32 cellular contexts compared by ENCODE assay signal in the genomic region with DNA sequence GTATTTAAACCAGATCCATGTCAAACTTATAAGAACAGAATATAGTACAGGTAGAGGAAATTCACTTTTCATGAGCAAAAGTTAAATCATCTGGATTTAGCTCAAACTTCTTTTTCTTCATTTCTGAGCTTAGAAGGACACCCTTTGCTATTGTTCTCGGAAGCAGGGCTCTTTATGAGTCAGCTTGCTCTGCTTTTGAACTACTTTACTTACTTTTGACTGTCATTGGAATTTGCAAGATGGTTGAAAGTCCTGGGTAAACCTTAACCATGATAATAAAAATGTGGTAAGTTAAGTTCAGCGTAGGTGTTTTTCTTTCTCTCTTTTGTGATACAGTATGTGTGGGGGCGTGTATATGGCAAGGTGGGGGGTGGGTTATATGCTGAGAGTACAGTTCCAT.
DNase-seq lines count a peak whose midpoint lies in the region; ATAC-seq and TF ChIP-seq lines count a peak whose summit lies in the region.
"Had no signal": no experiment of that assay in that cellular context is flagged by ENCODE, and none has a peak within 500 bp of the region (broad histone marks: within the 10 kb centered on the region; RNA-seq: fewer than 3 reads in every experiment).

No MANE protein-coding gene starts in this region.

- no peak overlapping the region for H2BK120ac ChIP-seq in H9 (ENCODE audit: low read depth, low read length, poor library complexity, severe bottlenecking)

- no peak overlapping the region for H2BK12ac ChIP-seq in H9 (ENCODE audit: insufficient read length, low read depth, low read length)

- no peaks in the 10 kb centered on the region for H3F3A ChIP-seq in PC-3 (ENCODE audit: low read length, unreplicated experiment)

- no peak overlapping the region for H3K4ac ChIP-seq in H9 (ENCODE audit: low read depth, low read length)

- H4K8ac ChIP-seq in H9 (replicated peaks; ENCODE audit: insufficient read length, low read depth, low read length), result no peak overlapping the region

- no peaks in the 10 kb centered on the region; the same call in 1 of the 2 replicates for H3K9me2 ChIP-seq in PC-3 (replicated peaks; ENCODE audit: low read length)

- H3K14ac ChIP-seq in H9 (ENCODE audit: insufficient read depth, low read length), result no peak overlapping the region

- H3K27me3 Mint-ChIP-seq in H9 (ENCODE audit: low read depth), result no peaks in the 10 kb centered on the region
- H3K27me3 Mint-ChIP-seq: activated CD4-positive, alpha-beta memory T cell treated with anti-CD3 and anti-CD28 coated beads, Interleukin-2, amount 10 ng/mL, durations not matched to agents 7 days and 5 days had no signal

- H3K27ac ChIP-seq in H9 (ENCODE audit: insufficient read length, low read depth, low read length) (no peak overlapping the region), PC-3 (ENCODE audit: low read length) (no peak overlapping the region)
- H3K27ac ChIP-seq: BLaER1 treated with 17β-estradiol and CSF1 and Interleukin-3, amounts not matched to agents 10 nM and 100 nM; breast epithelium; psoas muscle; tibial artery had no signal

- H3K4me3 Mint-ChIP-seq in H9, result no peak overlapping the region
- H3K4me3 Mint-ChIP-seq: activated CD4-positive, alpha-beta memory T cell treated with anti-CD3 and anti-CD28 coated beads, Interleukin-2, amount 10 ng/mL, durations not matched to agents 7 days and 5 days; activated T-helper 1 cell treated with anti-CD3 and anti-CD28 coated beads, Interleukin-12 subunit alpha, Interleukin-12 subunit beta, Interleukin-2, Interleukin-4 antibody, amounts not matched to agents 30 ng/mL and 10 ng/mL and 1 ng/mL, durations not matched to agents 14 hours and 24 hours and 36 hours; HFFc6; natural killer cell had no signal

- H3K23ac ChIP-seq in H9 (ENCODE audit: insufficient read length, low read depth, low read length), result no peak overlapping the region

- no peak for DNase-seq in H9
- DNase-seq in astrocyte of the spinal cord (ENCODE audit: low read depth, low spot score), result peak; percentile 43
- peak; percentile 30 for DNase-seq in iris pigment epithelial cell (ENCODE audit: low read depth)
- DNase-seq in NCI-H128 (lab: John Stamatoyannopoulos, UW; ENCODE audit: unreplicated experiment), result no peak
- no peak for DNase-seq in SKM-1 (lab: John Stamatoyannopoulos, UW; ENCODE audit: unreplicated experiment)
- no peak for DNase-seq in activated CD8-positive, alpha-beta memory T cell treated with anti-CD3 and anti-CD28 coated beads, Interleukin-2, amount 50 U/mL, for 4 hours
- no peak for DNase-seq in PC-3
- DNase-seq: activated CD4-positive, alpha-beta memory T cell treated with anti-CD3 and anti-CD28 coated beads, Interleukin-2, amount 10 ng/mL, durations not matched to agents 7 days and 5 days; activated CD4-positive, alpha-beta T cell treated with anti-CD3 and anti-CD28 coated beads for 1 hour; activated CD8-positive, alpha-beta memory T cell treated with anti-CD3 and anti-CD28 coated beads, Interleukin-2, amount 50 U/mL, for 48 hours; activated naive CD4-positive, alpha-beta T cell treated with Interleukin-2 at 50 U/mL for 16 hours; effector CD8-positive, alpha-beta T cell; erythroblast; foreskin fibroblast; HFFc6; KBM-7; mucosa of descending colon; natural killer cell; NCI-H1105; NCI-H1930; NCI-H2171 treated with DMSO at 0.1 percent for 48 hours; NCI-H524 treated with DMSO at 0.1 percent for 48 hours; psoas muscle; Right ventricle myocardium superior; stimulated activated CD4-positive, alpha-beta T cell treated with anti-CD3 and anti-CD28 coated beads, Interleukin-15, amount 100 ng/mL, for 24 hours; stimulated activated CD4-positive, alpha-beta T cell treated with anti-CD3 and anti-CD28 coated beads, Interleukin-4, amount 100 ng/mL, for 4 hours; tibial artery had no signal

- H3K4me3 ChIP-seq in astrocyte of the spinal cord (ENCODE audit: low read depth, low read length) (no peak overlapping the region), PC-3 (ENCODE audit: low read length) (no peak overlapping the region)
- H3K4me3 ChIP-seq: BLaER1 treated with 17β-estradiol and CSF1 and Interleukin-3, amounts not matched to agents 10 nM and 100 nM; breast epithelium; lung; mucosa of descending colon; psoas muscle; tibial artery had no signal

- H3K27me3 ChIP-seq in H9 (ENCODE audit: insufficient read depth, low read length), result no peaks in the 10 kb centered on the region
- no peaks in the 10 kb centered on the region for H3K27me3 ChIP-seq in PC-3 (ENCODE audit: low read length)
- H3K27me3 ChIP-seq: BLaER1 treated with 17β-estradiol and CSF1 and Interleukin-3, amounts not matched to agents 10 nM and 100 nM; breast epithelium; tibial artery had no signal

- H2AK5ac ChIP-seq in H9 (ENCODE audit: insufficient read length, low read length), result no peak overlapping the region

- no peak overlapping the region for H3K18ac ChIP-seq in H9 (ENCODE audit: insufficient read length, low read depth, low read length)

- H3K27ac Mint-ChIP-seq in H9, result peak overlapping the region in 2 of 3 experiments; percentile 81 to 93; a peak in 3 of 7 replicates
- H3K27ac Mint-ChIP-seq: activated CD4-positive, alpha-beta memory T cell treated with anti-CD3 and anti-CD28 coated beads, Interleukin-2, amount 10 ng/mL, durations not matched to agents 7 days and 5 days; activated T-helper 1 cell treated with anti-CD3 and anti-CD28 coated beads, Interleukin-12 subunit alpha, Interleukin-12 subunit beta, Interleukin-2, Interleukin-4 antibody, amounts not matched to agents 30 ng/mL and 10 ng/mL and 1 ng/mL, durations not matched to agents 14 hours and 24 hours and 36 hours; HFFc6; natural killer cell had no signal

- H3K4me2 ChIP-seq in H9 (ENCODE audit: insufficient read depth, insufficient read length, low read length) (no peak overlapping the region), PC-3 (ENCODE audit: low read length) (no peak overlapping the region)
- H3K4me2 ChIP-seq: BLaER1 treated with 17β-estradiol and CSF1 and Interleukin-3, amounts not matched to agents 10 nM and 100 nM had no signal

- H2BK5ac ChIP-seq in H9 (ENCODE audit: insufficient read length, low read length), result no peak overlapping the region

- no peaks in the 10 kb centered on the region for H3K23me2 ChIP-seq in H9 (ENCODE audit: insufficient read length, low read depth, low read length, poor library complexity, severe bottlenecking)

- H3K4me1 Mint-ChIP-seq in H9, result peaks cover 16 to 24% of the 10 kb centered on the region in 2 experiments
- H3K4me1 Mint-ChIP-seq: activated CD4-positive, alpha-beta memory T cell treated with anti-CD3 and anti-CD28 coated beads, Interleukin-2, amount 10 ng/mL, durations not matched to agents 7 days and 5 days; natural killer cell had no signal

- H3K4me1 ChIP-seq in H9 (ENCODE audit: insufficient read depth, low read length) (no peaks in the 10 kb centered on the region; the same call in 1 of the 2 replicates), PC-3 (ENCODE audit: insufficient read depth, low read length) (no peaks in the 10 kb centered on the region)
- H3K4me1 ChIP-seq: BLaER1 treated with 17β-estradiol and CSF1 and Interleukin-3, amounts not matched to agents 10 nM and 100 nM; breast epithelium had no signal

- ATAC-seq in PC-3, result no peak
- ATAC-seq: mucosa of descending colon, natural killer cell, Panc1, psoas muscle had no signal

- H4K20me1 ChIP-seq in H9 (ENCODE audit: control insufficient read depth, insufficient read depth, insufficient read length), result no peaks in the 10 kb centered on the region
- H4K20me1 ChIP-seq in PC-3 (ENCODE audit: low read length), result no peaks in the 10 kb centered on the region
- H4K20me1 ChIP-seq: BLaER1 treated with 17β-estradiol and CSF1 and Interleukin-3, amounts not matched to agents 10 nM and 100 nM had no signal

- no peak overlapping the region for H3K9ac ChIP-seq in H9 (ENCODE audit: extremely low read depth, insufficient read length, low read length)
- H3K9ac ChIP-seq in PC-3 (ENCODE audit: low read length), result no peak overlapping the region
- H3K9ac ChIP-seq: BLaER1 treated with 17β-estradiol and CSF1 and Interleukin-3, amounts not matched to agents 10 nM and 100 nM had no signal

- no peak overlapping the region for H2BK15ac ChIP-seq in H9 (ENCODE audit: low read depth, low read length)

- H2AFZ ChIP-seq in H9 (ENCODE audit: low read length) (no peak overlapping the region), PC-3 (ENCODE audit: low read length) (no peak overlapping the region)

- BruUV-seq in PC-3 (replicated peaks; lab: Mats Ljungman, UMichigan), result no TSS peak

- intact Hi-C loops in PC-3 (cut with micrococcal nuclease), result no loop called here

- H3K9me3 ChIP-seq in H9 (ENCODE audit: control insufficient read depth, low read depth, low read length) (no peaks in the 10 kb centered on the region), PC-3 (ENCODE audit: low read length) (no peaks in the 10 kb centered on the region)
- H3K9me3 ChIP-seq: BLaER1 treated with 17β-estradiol and CSF1 and Interleukin-3, amounts not matched to agents 10 nM and 100 nM; breast epithelium; mucosa of descending colon; psoas muscle; tibial artery had no signal

- H3T11ph ChIP-seq in H9 (ENCODE audit: low read length), result no peak overlapping the region

- CTCF ChIA-PET in PC-3 (lab: Charles Lee), result no interaction called here

- no peaks in the 10 kb centered on the region for H3K36me3 ChIP-seq in PC-3 (ENCODE audit: low read depth, low read length)
- H3K36me3 ChIP-seq: BLaER1 treated with 17β-estradiol and CSF1 and Interleukin-3, amounts not matched to agents 10 nM and 100 nM; breast epithelium; tibial artery had no signal

- WGBS in H9 (ENCODE audit: extremely low coverage, insufficient read length, low lambda C conversion rate), result no CpG with 5 or more reads among the region's 3 CpGs

- H3K79me2 ChIP-seq in H9 (ENCODE audit: insufficient read depth, low read length), result no peaks in the 10 kb centered on the region
- no peaks in the 10 kb centered on the region for H3K79me2 ChIP-seq in PC-3 (ENCODE audit: low read length)

- no peak overlapping the region for H4K5ac ChIP-seq in H9 (ENCODE audit: insufficient read length, low read depth, low read length)

- no peak overlapping the region for H4K91ac ChIP-seq in H9 (ENCODE audit: insufficient read length, low read depth, low read length)

- POLR2A ChIA-PET in PC-3 (lab: Charles Lee; ENCODE audit: unreplicated experiment), result no interaction called here

- H3K79me1 ChIP-seq in H9 (ENCODE audit: insufficient read depth, low read depth, low read length, poor library complexity, severe bottlenecking), result no peaks in the 10 kb centered on the region

- TF ChIP-seq CTCF in H9 (conservative IDR thresholded peaks at IDR 0.05), result no peak
- TF ChIP-seq CTCF in astrocyte of the spinal cord (IDR thresholded peaks at IDR 0.05; ENCODE audit: low read depth, low read length), result no peak
- TF ChIP-seq CTCF in PC-3 (conservative IDR thresholded peaks at IDR 0.05; ENCODE audit: low read depth, low read length), result no peak

- no peak overlapping the region for H2BK20ac ChIP-seq in H9 (ENCODE audit: low read depth, low read length, poor library complexity, severe bottlenecking)

- in situ Hi-C loops in astrocyte of the spinal cord (cut with HindIII; ENCODE audit: low sequenced_read_pairs), result no loop called here

- H3K56ac ChIP-seq in H9 (ENCODE audit: insufficient read length, low read depth, low read length), result no peak overlapping the region

- no peaks in the 10 kb centered on the region for H3K36me3 Mint-ChIP-seq in H9 (ENCODE audit: insufficient read depth in 1 of 3, low read depth in 3 of 3)
- H3K36me3 Mint-ChIP-seq: natural killer cell had no signal

- no peaks in the 10 kb centered on the region for H3K9me3 Mint-ChIP-seq in H9
- H3K9me3 Mint-ChIP-seq: activated CD4-positive, alpha-beta memory T cell treated with anti-CD3 and anti-CD28 coated beads, Interleukin-2, amount 10 ng/mL, durations not matched to agents 7 days and 5 days; activated T-helper 1 cell treated with anti-CD3 and anti-CD28 coated beads, Interleukin-12 subunit alpha, Interleukin-12 subunit beta, Interleukin-2, Interleukin-4 antibody, amounts not matched to agents 30 ng/mL and 10 ng/mL and 1 ng/mL, durations not matched to agents 14 hours and 24 hours and 36 hours; HFFc6 had no signal

Comparison
In these comparisons a context has a peak if more than half of its experiments do, and no peak if none do; other contexts are left out.
1. DNase-seq: peak in astrocyte of the spinal cord (single experiment) and iris pigment epithelial cell (single experiment); none in H9 (single experiment), NCI-H128 (single experiment), SKM-1 (single experiment), activated CD8-positive, alpha-beta memory T cell treated with anti-CD3 and anti-CD28 coated beads, Interleukin-2, amount 50 U/mL, for 4 hours (single experiment) and PC-3 (single experiment).